ENCODE assay signal across 8 cellular contexts in the genomic region with DNA sequence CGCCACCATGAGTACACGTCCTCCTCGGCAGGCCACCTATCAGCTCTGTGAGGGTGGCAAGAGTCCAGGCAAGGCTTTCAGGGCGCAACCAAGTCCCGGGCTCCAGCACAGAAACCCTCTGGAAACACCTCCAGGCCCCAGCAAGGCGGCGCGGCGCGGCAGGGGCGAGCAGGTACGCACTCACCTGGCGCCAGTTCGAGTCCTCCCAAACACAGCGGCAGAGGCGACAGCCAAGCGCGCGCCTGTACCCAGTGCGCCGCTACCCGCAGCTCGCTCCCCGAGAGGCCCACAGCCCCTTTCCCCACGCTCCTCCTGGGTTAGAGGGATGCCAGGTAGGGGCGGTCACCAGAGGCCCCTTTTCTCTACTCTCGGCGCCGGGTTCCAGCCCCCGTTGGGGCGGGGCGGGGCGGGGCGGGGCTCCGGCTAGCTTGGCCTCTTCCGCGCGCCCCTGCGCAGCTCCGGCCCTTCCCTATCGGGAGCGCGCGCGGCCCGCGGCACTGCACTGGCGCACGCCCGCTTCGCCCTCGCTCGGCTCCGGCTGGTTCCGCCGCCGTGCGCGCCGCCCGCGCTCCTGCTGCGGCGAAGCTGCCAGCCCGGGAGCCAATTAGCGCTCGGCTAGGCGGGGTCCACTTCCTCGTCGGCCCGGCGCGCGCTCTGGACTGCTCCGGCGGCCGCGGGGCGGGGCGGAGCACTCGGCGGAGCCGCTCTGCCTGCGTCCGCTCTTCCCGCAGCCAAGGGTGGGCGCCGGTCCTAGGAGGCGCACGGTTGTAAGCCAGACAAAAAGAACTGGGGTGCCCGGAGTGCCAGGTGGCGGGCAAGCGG. TPM values are rescaled to one million over a fixed set of nuclear protein-coding genes. Genes with fewer than 3 reads are reported as not detected.
DNase-seq lines count a peak whose midpoint lies in the region; ATAC-seq, FAIRE-seq and TF ChIP-seq lines count a peak whose summit lies in the region.

A gene (minus strand): TSS at position 332 of the 822 bp plus-strand sequence. CDS start 5,040 bp downstream, outside the sequence.
A gene with protein sequence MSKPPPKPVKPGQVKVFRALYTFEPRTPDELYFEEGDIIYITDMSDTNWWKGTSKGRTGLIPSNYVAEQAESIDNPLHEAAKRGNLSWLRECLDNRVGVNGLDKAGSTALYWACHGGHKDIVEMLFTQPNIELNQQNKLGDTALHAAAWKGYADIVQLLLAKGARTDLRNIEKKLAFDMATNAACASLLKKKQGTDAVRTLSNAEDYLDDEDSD (plus strand): TSS at position 691 of the 822 bp plus-strand sequence. CDS start 179 bp downstream, outside the sequence.

- FAIRE-seq in RCC 7860 (lab: Jason Lieb, UNC), result no peak

- 1% methylated on average over 61 of the region's 93 CpGs for WGBS in GM23248 (ENCODE audit: low coverage in 1 of 2, low lambda C conversion rate in 2 of 2, missing lambda C conversion rate in 2 of 2), 2 experiments
- 0% methylated on average over 20 of the region's 93 CpGs for WGBS in esophagus muscularis mucosa

- no peaks in the 10 kb centered on the region for H3K27me3 Mint-ChIP-seq in activated T-cell treated with anti-CD3 and anti-CD28 coated beads, Interleukin-2, amount 50 U/mL, for 72 hours (ENCODE audit: low read depth)

- peak within 1 kb of the TSS; percentile 93 to 98 for H3K4me3 Mint-ChIP-seq in activated T-cell treated with anti-CD3 and anti-CD28 coated beads, Interleukin-2, amount 50 U/mL, for 72 hours

- H3K9me3 Mint-ChIP-seq in activated T-cell treated with anti-CD3 and anti-CD28 coated beads, Interleukin-2, amount 50 U/mL, for 72 hours, result no peaks in the 10 kb centered on the region

- no peak for TF ChIP-seq EP300 in esophagus muscularis mucosa (IDR thresholded peaks at IDR 0.05)

- DNase-seq in DND-41 (peak; percentile 92), GM23248 (peak; percentile 99), Karpas-422 (peak; percentile 98), RCC 7860 (ENCODE audit: low spot score) (peak; percentile 89), esophagus muscularis mucosa (ENCODE audit: extremely low spot score) (peak; percentile 97), myocyte (ENCODE audit: low read depth) (peak; percentile 97)
- peak; percentile 95 to 97 for DNase-seq in activated T-cell treated with anti-CD3 and anti-CD28 coated beads, Interleukin-2, amount 50 U/mL, for 72 hours
- peak; percentile 76 to 95 for DNase-seq in stimulated activated CD8-positive, alpha-beta memory T cell treated with anti-CD3 and anti-CD28 coated beads, Interleukin-7, amount 100 ng/mL, for 4 hours (ENCODE audit: low read depth in 2 of 2)

- H3K9me2 ChIP-seq in GM23248 (ENCODE audit: insufficient read depth), result no peaks in the 10 kb centered on the region
- H3K9me2 ChIP-seq in Karpas-422 (replicated peaks; ENCODE audit: insufficient read depth, low read length), result no peaks in the 10 kb centered on the region

- intact Hi-C loops in esophagus muscularis mucosa (cut with DNase I), result loop anchor here (5.0 kb wide), 1 partner anchor 136 kb away; a partner anchor contains a TSS

- in situ Hi-C loops in GM23248 (cut with MboI), result no loop called here

- H3K4me1 ChIP-seq in DND-41 (ENCODE audit: insufficient read depth, low read length), result peaks cover 49% of the 10 kb centered on the region
- H3K4me1 ChIP-seq in GM23248 (ENCODE audit: insufficient read depth), result peaks cover 21% of the 10 kb centered on the region
- peaks cover 48% of the 10 kb centered on the region for H3K4me1 ChIP-seq in Karpas-422 (ENCODE audit: low read length)
- peaks cover 33 to 56% (median 43%) of the 10 kb centered on the region in 4 donors for H3K4me1 ChIP-seq in esophagus muscularis mucosa

- H3K27me3 ChIP-seq in DND-41 (ENCODE audit: insufficient read depth, low read length, poor library complexity), result no peaks in the 10 kb centered on the region
- no peaks in the 10 kb centered on the region for H3K27me3 ChIP-seq in GM23248 (replicated peaks; ENCODE audit: insufficient read depth)
- no peaks in the 10 kb centered on the region for H3K27me3 ChIP-seq in Karpas-422 (ENCODE audit: low read length)
- no peaks in the 10 kb centered on the region for H3K27me3 ChIP-seq in esophagus muscularis mucosa

- H3K36me3 ChIP-seq in DND-41 (ENCODE audit: insufficient read depth, low read length) (no peaks in the 10 kb centered on the region), GM23248 (ENCODE audit: low read depth) (no peaks in the 10 kb centered on the region), Karpas-422 (ENCODE audit: insufficient read depth, low read length) (no peaks in the 10 kb centered on the region), esophagus muscularis mucosa (peaks cover 0 to under 1% (median 0%) of the 10 kb centered on the region in 4 donors)

- H3K4me3 ChIP-seq in DND-41 (ENCODE audit: low read depth in 1 of 2, low read length in 2 of 2), result peak within 1 kb of the TSS; percentile 84 to 98
- H3K4me3 ChIP-seq in GM23248, result peak within 1 kb of the TSS; percentile 92
- H3K4me3 ChIP-seq in Karpas-422 (ENCODE audit: low read length), result peak within 1 kb of the TSS; percentile 88
- peak within 1 kb of the TSS; percentile 82 to 99 (median 96) for H3K4me3 ChIP-seq in esophagus muscularis mucosa

- TF ChIP-seq POLR2A in esophagus muscularis mucosa (IDR thresholded peaks at IDR 0.05; ENCODE audit: low read depth), result peak; percentile 93

- no peaks in the 10 kb centered on the region for H3K9me3 ChIP-seq in DND-41 (ENCODE audit: insufficient read depth, low read length, severe bottlenecking)
- no peaks in the 10 kb centered on the region for H3K9me3 ChIP-seq in GM23248 (ENCODE audit: low read depth)
- no peaks in the 10 kb centered on the region for H3K9me3 ChIP-seq in Karpas-422 (ENCODE audit: low read length)
- no peaks in the 10 kb centered on the region for H3K9me3 ChIP-seq in esophagus muscularis mucosa

- H3K9ac ChIP-seq in DND-41 (ENCODE audit: low read depth, low read length) (peak within 1 kb of the TSS; percentile 96), GM23248 (peak within 1 kb of the TSS; percentile 88), Karpas-422 (ENCODE audit: low read length) (peak within 1 kb of the TSS; percentile 83)

- H2AFZ ChIP-seq in DND-41 (ENCODE audit: low read depth, low read length) (peak within 1 kb of the TSS; percentile 91), GM23248 (peak within 1 kb of the TSS; percentile 95), Karpas-422 (ENCODE audit: low read length) (peak within 1 kb of the TSS; percentile 96)

- H3K4me1 Mint-ChIP-seq in activated T-cell treated with anti-CD3 and anti-CD28 coated beads, Interleukin-2, amount 50 U/mL, for 72 hours (ENCODE audit: low read depth), result peaks cover 66% of the 10 kb centered on the region

- H3K27ac ChIP-seq in DND-41 (ENCODE audit: low read length) (peak within 1 kb of the TSS; percentile 88), GM23248 (peak within 1 kb of the TSS; percentile 76), Karpas-422 (ENCODE audit: low read length) (peak within 1 kb of the TSS; percentile 76), esophagus muscularis mucosa (replicated peaks in 1 of 4) (peak within 1 kb of the TSS; percentile 94 to 98 (median 96))

- ATAC-seq in DND-41 (ENCODE audit: insufficient read depth, low read depth), result peak; percentile 87
- ATAC-seq in activated T-cell treated with anti-CD3 and anti-CD28 coated beads, Interleukin-2, amount 50 U/mL, for 72 hours (replicated peaks in 1 of 2), result peak; percentile 88 to 91

- H3K27ac Mint-ChIP-seq in activated T-cell treated with anti-CD3 and anti-CD28 coated beads, Interleukin-2, amount 50 U/mL, for 72 hours, result peak within 1 kb of the TSS; percentile 97

- peaks cover 2 to 5% of the 10 kb centered on the region in 2 donors for H3K36me3 Mint-ChIP-seq in activated T-cell treated with anti-CD3 and anti-CD28 coated beads, Interleukin-2, amount 50 U/mL, for 72 hours (ENCODE audit: insufficient read depth in 2 of 2)

- H4K20me1 ChIP-seq in DND-41 (ENCODE audit: insufficient read depth, low read length), result no peaks in the 10 kb centered on the region
- H4K20me1 ChIP-seq in GM23248 (ENCODE audit: insufficient read depth), result no peaks in the 10 kb centered on the region
- H4K20me1 ChIP-seq in Karpas-422 (ENCODE audit: insufficient read depth, low read depth, low read length), result no peaks in the 10 kb centered on the region

- H3K79me2 ChIP-seq in DND-41 (ENCODE audit: insufficient read depth, low read length) (peaks cover 59% of the 10 kb centered on the region), GM23248 (ENCODE audit: insufficient read depth) (peaks cover 52% of the 10 kb centered on the region), Karpas-422 (ENCODE audit: low read length) (peaks cover 39% of the 10 kb centered on the region)

- TF ChIP-seq CTCF in DND-41 (IDR thresholded peaks at IDR 0.05; ENCODE audit: borderline replicate concordance, extremely low read depth, low read length, poor library complexity, severe bottlenecking) (no peak), esophagus muscularis mucosa (IDR thresholded peaks at IDR 0.05) (peak in 2 of 3 experiments; percentile 3 to 8)

- H3F3A ChIP-seq in GM23248 (ENCODE audit: insufficient read depth), result 0 out of 2 replicates have a peak, but pooled peaks cover 7% of the 10 kb centered on the region

- H3K4me2 ChIP-seq in DND-41 (ENCODE audit: insufficient read depth, low read length), result peak within 1 kb of the TSS; percentile 95
- H3K4me2 ChIP-seq in GM23248 (ENCODE audit: unreplicated experiment), result peak within 1 kb of the TSS; percentile 90
- peak within 1 kb of the TSS; percentile 88 for H3K4me2 ChIP-seq in Karpas-422 (ENCODE audit: low read depth, low read length, poor library complexity, severe bottlenecking)

RNA-seq across cellular contexts. Expression of the first gene that starts in this region (rescaled TPM):
- total RNA-seq in GM23248 (2014; rRNA removed; shearing (Covaris generic)), result 14.4 and 16.6 TPM in 2 replicates
- 25.8 and 29.2 TPM in 2 replicates for polyA plus RNA-seq in GM23248 (2016; fragmentation: Nextera tagmentation; extraction: Ambion mirVana)
- 9.0 and 14.3 TPM in 2 replicates for total RNA-seq in Karpas-422 (2014; rRNA removed; shearing (Covaris generic); ENCODE audit: low replicate concordance)
- 10 to 100 TPM; 41.0 to 59.3 TPM for total RNA-seq in activated T-cell treated with anti-CD3 and anti-CD28 coated beads, Interleukin-2, amount 50 U/mL, for 72 hours
- total RNA-seq in esophagus muscularis mucosa (10 to 100 TPM in 2 of 4 donors, 1 to 10 TPM in 2; 5.4 to 18.3 (median 10.0) TPM), myocyte (39.0 and 42.6 TPM in 2 replicates)
- 23.2 TPM for polyA plus RNA-seq in myocyte (2012)

RNA-seq across cellular contexts. Expression of the second gene that starts in this region (rescaled TPM):
- total RNA-seq in GM23248 (2014; rRNA removed; shearing (Covaris generic)), result 34.9 and 42.4 TPM in 2 replicates
- 65.6 and 70.9 TPM in 2 replicates for polyA plus RNA-seq in GM23248 (2016; fragmentation: Nextera tagmentation; extraction: Ambion mirVana)
- total RNA-seq in Karpas-422 (2014; rRNA removed; shearing (Covaris generic); ENCODE audit: low replicate concordance), result 56.1 and 60.0 TPM in 2 replicates
- total RNA-seq in activated T-cell treated with anti-CD3 and anti-CD28 coated beads, Interleukin-2, amount 50 U/mL, for 72 hours, result 100 to 1,000 TPM in 1 of 2 donors, 10 to 100 TPM in 1; 71.9 to 109 TPM
- total RNA-seq in esophagus muscularis mucosa (10 to 100 TPM; 22.9 to 29.3 (median 26.9) TPM), myocyte (18.7 and 24.6 TPM in 2 replicates)
- polyA plus RNA-seq in myocyte (2012), result 27.1 TPM

Comparison
In these comparisons a context has a peak if more than half of its experiments do, and no peak if none do; other contexts are left out.
1. Peak in every context shown above with its lines: DNase-seq, ATAC-seq, H3K4me3 ChIP-seq and H3K27ac ChIP-seq.